1 cellular context compared by ENCODE assay signal in the genomic region with DNA sequence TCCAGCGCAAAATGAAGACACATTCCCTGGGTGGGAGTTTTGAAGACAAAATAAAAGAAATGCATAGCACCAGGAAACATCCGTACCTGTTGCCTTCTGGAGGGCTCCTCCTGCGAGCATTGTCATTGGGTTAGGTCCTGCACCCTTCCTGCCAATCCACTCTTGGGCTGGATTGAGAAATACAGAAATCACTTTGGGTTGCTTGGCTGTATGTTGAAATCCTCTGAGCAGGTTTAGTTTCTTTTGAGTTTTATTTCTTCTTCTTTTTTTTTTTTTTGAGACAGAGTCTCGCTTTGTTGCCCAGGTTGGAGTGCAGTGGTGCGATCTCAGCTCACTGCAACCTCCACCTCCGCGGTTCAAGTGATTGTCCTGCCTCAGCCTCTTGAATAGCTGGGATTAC.
TF ChIP-seq lines count a peak whose summit lies in the region.

No MANE protein-coding gene starts in this region.

TF ChIP-seq in H1, 55 proteins besides CTCF, POLR2A, EP300 and RAD21:
- TF ChIP-seq NRF1 (IDR thresholded peaks at IDR 0.05; ENCODE audit: low read depth, low read length) (no peak), KDM1A (IDR thresholded peaks at IDR 0.05; ENCODE audit: borderline replicate concordance, low read length) (no peak), CTBP2 (IDR thresholded peaks at IDR 0.05; ENCODE audit: borderline replicate concordance, insufficient read depth, insufficient read length, low read length) (no peak), PHF8 (conservative IDR thresholded peaks at IDR 0.05; ENCODE audit: low read depth, low read length) (no peak), CHD1 (IDR thresholded peaks at IDR 0.05; ENCODE audit: low read depth, low read length) (no peak)
